ENCODE assay signal across 1 cellular context in genomic region chr11:67291481-67292381, GRCh38.
A peak's percentile ranks its signal among the peaks of the same experiment; 100 is the strongest.
TF ChIP-seq lines count a peak whose summit lies in the region.

No MANE protein-coding gene starts in this region.

TF ChIP-seq in HepG2, 621 proteins besides CTCF, POLR2A, EP300 and RAD21:
- TF ChIP-seq ZNF768 (CRISPR knock-in tag; IDR thresholded peaks at IDR 0.05) (peak; percentile 18; the same call in 1 of the 2 replicates), RBFOX2 (IDR thresholded peaks at IDR 0.05; ENCODE audit: low read depth, low read length) (peak; percentile 39; the same call in 1 of the 2 replicates), ZBTB33 (CRISPR knock-in tag; IDR thresholded peaks at IDR 0.05) (peak; percentile 10; the same call in 1 of the 2 replicates), ZNF510 (CRISPR knock-in tag; IDR thresholded peaks at IDR 0.05; ENCODE audit: low read depth) (no peak), AGO2 (optimal IDR thresholded peaks at IDR 0.05; ENCODE audit: low read depth, low read length) (peak; percentile 63), ZNF431 (CRISPR knock-in tag; IDR thresholded peaks at IDR 0.05; ENCODE audit: borderline replicate concordance, low read depth) (no peak)
